Comparison of ENCODE assay signal across 20 cellular contexts in genomic region chr18:13874558-13874957, GRCh38. TPM values are rescaled to one million over a fixed set of nuclear protein-coding genes. Genes with fewer than 3 reads are reported as not detected.
"Had no signal": no experiment of that assay in that cellular context is flagged by ENCODE, and none has a peak within 500 bp of the region (broad histone marks: within the 10 kb centered on the region; RNA-seq: fewer than 3 reads in every experiment).

No MANE protein-coding gene starts in this region.

- H3K9ac ChIP-seq: SK-N-SH had no signal

- H3K27me3 ChIP-seq: MG63 had no signal

- H3K27ac ChIP-seq: HL-60, RWPE1 had no signal

- H3K9me2 ChIP-seq: SK-N-SH had no signal

- ATAC-seq: Panc1, T-helper 17 cell had no signal

- H3K4me3 ChIP-seq: MG63 had no signal

- H3K36me3 ChIP-seq: MG63 had no signal

- H3K4me2 ChIP-seq: SK-N-SH had no signal

- H3K9me3 ChIP-seq: MG63, SK-N-SH had no signal

- FAIRE-seq: HTR-8/SVneo had no signal

- DNase-seq: Karpas-422, KG1, MG63, NCI-H1092 treated with DMSO at 0.1 percent for 48 hours, NCI-H1436, NCI-H187, NCI-H2081 treated with DMSO at 0.1 percent for 48 hours, NCI-H2171 treated with DMSO at 0.1 percent for 48 hours, NCI-H2227 treated with DMSO at 0.1 percent for 48 hours, NCI-H526, NCI-H82, SHP77, SK-N-SH, T-helper 1 cell, T-helper 17 cell had no signal

RNA-seq across cellular contexts. Expression of gene MC2R, which starts 40.8 kb away (rescaled TPM):
- total RNA-seq: SK-MEL-5, T-helper 17 cell had no signal
- polyA plus RNA-seq: SK-N-SH had no signal

RNA-seq across cellular contexts. Expression of gene MC5R, which starts 50.6 kb away (rescaled TPM):
- total RNA-seq: SK-MEL-5, T-helper 17 cell had no signal
- polyA plus RNA-seq: SK-N-SH had no signal
